2 cellular contexts compared by ENCODE assay signal in genomic region chr9:137470785-137471184, GRCh38.
TF ChIP-seq lines count a peak whose summit lies in the region.

No MANE protein-coding gene starts in this region.

TF ChIP-seq in GM12891, 5 proteins besides CTCF, POLR2A, EP300 and RAD21:
- TF ChIP-seq SPI1 (IDR thresholded peaks at IDR 0.05; ENCODE audit: low read depth, low read length) (no peak), POLR2AphosphoS5 (IDR thresholded peaks at IDR 0.05; ENCODE audit: low read depth, low read length) (no peak), TAF1 (IDR thresholded peaks at IDR 0.05; ENCODE audit: low read depth, low read length) (no peak), PAX5 (IDR thresholded peaks at IDR 0.05; ENCODE audit: insufficient read depth, low read length, severe bottlenecking) (no peak), POU2F2 (IDR thresholded peaks at IDR 0.05; ENCODE audit: low read depth, low read length) (no peak)

TF ChIP-seq in K562, 482 proteins besides CTCF, POLR2A, EP300 and RAD21:
- TF ChIP-seq ZKSCAN1 (IDR thresholded peaks at IDR 0.05; ENCODE audit: low read depth, low read length) (no peak), ZBTB26 (CRISPR knock-in tag; IDR thresholded peaks at IDR 0.05) (no peak), TRIM28 (IDR thresholded peaks at IDR 0.05) (no peak), TSC22D4 (tag; IDR thresholded peaks at IDR 0.05) (no peak), ARID3B (CRISPR knock-in tag; IDR thresholded peaks at IDR 0.05; ENCODE audit: borderline replicate concordance) (no peak), THRAP3 (IDR thresholded peaks at IDR 0.05; ENCODE audit: borderline replicate concordance) (no peak), MTA3 (IDR thresholded peaks at IDR 0.05; ENCODE audit: borderline replicate concordance) (no peak), NCOA6 (IDR thresholded peaks at IDR 0.05) (no peak), ZSCAN32 (CRISPR knock-in tag; IDR thresholded peaks at IDR 0.05) (no peak), RBM17 (IDR thresholded peaks at IDR 0.05; ENCODE audit: borderline replicate concordance, low read depth, low read length) (no peak), ZBTB9 (CRISPR knock-in tag; IDR thresholded peaks at IDR 0.05) (no peak), CREM (IDR thresholded peaks at IDR 0.05; ENCODE audit: low read depth) (no peak), ZFP91 (CRISPR knock-in tag; IDR thresholded peaks at IDR 0.05) (no peak)
- TF ChIP-seq, protein P1, sequence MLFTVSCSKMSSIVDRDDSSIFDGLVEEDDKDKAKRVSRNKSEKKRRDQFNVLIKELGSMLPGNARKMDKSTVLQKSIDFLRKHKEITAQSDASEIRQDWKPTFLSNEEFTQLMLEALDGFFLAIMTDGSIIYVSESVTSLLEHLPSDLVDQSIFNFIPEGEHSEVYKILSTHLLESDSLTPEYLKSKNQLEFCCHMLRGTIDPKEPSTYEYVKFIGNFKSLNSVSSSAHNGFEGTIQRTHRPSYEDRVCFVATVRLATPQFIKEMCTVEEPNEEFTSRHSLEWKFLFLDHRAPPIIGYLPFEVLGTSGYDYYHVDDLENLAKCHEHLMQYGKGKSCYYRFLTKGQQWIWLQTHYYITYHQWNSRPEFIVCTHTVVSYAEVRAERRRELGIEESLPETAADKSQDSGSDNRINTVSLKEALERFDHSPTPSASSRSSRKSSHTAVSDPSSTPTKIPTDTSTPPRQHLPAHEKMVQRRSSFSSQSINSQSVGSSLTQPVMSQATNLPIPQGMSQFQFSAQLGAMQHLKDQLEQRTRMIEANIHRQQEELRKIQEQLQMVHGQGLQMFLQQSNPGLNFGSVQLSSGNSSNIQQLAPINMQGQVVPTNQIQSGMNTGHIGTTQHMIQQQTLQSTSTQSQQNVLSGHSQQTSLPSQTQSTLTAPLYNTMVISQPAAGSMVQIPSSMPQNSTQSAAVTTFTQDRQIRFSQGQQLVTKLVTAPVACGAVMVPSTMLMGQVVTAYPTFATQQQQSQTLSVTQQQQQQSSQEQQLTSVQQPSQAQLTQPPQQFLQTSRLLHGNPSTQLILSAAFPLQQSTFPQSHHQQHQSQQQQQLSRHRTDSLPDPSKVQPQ (CRISPR knock-in tag; IDR thresholded peaks at IDR 0.05; ENCODE audit: borderline replicate concordance) = no peak
- TF ChIP-seq, protein P2, sequence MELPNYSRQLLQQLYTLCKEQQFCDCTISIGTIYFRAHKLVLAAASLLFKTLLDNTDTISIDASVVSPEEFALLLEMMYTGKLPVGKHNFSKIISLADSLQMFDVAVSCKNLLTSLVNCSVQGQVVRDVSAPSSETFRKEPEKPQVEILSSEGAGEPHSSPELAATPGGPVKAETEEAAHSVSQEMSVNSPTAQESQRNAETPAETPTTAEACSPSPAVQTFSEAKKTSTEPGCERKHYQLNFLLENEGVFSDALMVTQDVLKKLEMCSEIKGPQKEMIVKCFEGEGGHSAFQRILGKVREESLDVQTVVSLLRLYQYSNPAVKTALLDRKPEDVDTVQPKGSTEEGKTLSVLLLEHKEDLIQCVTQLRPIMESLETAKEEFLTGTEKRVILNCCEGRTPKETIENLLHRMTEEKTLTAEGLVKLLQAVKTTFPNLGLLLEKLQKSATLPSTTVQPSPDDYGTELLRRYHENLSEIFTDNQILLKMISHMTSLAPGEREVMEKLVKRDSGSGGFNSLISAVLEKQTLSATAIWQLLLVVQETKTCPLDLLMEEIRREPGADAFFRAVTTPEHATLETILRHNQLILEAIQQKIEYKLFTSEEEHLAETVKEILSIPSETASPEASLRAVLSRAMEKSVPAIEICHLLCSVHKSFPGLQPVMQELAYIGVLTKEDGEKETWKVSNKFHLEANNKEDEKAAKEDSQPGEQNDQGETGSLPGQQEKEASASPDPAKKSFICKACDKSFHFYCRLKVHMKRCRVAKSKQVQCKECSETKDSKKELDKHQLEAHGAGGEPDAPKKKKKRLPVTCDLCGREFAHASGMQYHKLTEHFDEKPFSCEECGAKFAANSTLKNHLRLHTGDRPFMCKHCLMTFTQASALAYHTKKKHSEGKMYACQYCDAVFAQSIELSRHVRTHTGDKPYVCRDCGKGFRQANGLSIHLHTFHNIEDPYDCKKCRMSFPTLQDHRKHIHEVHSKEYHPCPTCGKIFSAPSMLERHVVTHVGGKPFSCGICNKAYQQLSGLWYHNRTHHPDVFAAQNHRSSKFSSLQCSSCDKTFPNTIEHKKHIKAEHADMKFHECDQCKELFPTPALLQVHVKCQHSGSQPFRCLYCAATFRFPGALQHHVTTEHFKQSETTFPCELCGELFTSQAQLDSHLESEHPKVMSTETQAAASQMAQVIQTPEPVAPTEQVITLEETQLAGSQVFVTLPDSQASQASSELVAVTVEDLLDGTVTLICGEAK (IDR thresholded peaks at IDR 0.05) = no peak
- TF ChIP-seq, protein P2 (CRISPR knock-in tag; IDR thresholded peaks at IDR 0.05) = no peak
- TF ChIP-seq, protein P3, sequence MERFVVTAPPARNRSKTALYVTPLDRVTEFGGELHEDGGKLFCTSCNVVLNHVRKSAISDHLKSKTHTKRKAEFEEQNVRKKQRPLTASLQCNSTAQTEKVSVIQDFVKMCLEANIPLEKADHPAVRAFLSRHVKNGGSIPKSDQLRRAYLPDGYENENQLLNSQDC (CRISPR knock-in tag; IDR thresholded peaks at IDR 0.05) = no peak
- TF ChIP-seq, protein P4, sequence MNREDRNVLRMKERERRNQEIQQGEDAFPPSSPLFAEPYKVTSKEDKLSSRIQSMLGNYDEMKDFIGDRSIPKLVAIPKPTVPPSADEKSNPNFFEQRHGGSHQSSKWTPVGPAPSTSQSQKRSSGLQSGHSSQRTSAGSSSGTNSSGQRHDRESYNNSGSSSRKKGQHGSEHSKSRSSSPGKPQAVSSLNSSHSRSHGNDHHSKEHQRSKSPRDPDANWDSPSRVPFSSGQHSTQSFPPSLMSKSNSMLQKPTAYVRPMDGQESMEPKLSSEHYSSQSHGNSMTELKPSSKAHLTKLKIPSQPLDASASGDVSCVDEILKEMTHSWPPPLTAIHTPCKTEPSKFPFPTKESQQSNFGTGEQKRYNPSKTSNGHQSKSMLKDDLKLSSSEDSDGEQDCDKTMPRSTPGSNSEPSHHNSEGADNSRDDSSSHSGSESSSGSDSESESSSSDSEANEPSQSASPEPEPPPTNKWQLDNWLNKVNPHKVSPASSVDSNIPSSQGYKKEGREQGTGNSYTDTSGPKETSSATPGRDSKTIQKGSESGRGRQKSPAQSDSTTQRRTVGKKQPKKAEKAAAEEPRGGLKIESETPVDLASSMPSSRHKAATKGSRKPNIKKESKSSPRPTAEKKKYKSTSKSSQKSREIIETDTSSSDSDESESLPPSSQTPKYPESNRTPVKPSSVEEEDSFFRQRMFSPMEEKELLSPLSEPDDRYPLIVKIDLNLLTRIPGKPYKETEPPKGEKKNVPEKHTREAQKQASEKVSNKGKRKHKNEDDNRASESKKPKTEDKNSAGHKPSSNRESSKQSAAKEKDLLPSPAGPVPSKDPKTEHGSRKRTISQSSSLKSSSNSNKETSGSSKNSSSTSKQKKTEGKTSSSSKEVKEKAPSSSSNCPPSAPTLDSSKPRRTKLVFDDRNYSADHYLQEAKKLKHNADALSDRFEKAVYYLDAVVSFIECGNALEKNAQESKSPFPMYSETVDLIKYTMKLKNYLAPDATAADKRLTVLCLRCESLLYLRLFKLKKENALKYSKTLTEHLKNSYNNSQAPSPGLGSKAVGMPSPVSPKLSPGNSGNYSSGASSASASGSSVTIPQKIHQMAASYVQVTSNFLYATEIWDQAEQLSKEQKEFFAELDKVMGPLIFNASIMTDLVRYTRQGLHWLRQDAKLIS (CRISPR knock-in tag; IDR thresholded peaks at IDR 0.05) = no peak
- TF ChIP-seq, protein P5, sequence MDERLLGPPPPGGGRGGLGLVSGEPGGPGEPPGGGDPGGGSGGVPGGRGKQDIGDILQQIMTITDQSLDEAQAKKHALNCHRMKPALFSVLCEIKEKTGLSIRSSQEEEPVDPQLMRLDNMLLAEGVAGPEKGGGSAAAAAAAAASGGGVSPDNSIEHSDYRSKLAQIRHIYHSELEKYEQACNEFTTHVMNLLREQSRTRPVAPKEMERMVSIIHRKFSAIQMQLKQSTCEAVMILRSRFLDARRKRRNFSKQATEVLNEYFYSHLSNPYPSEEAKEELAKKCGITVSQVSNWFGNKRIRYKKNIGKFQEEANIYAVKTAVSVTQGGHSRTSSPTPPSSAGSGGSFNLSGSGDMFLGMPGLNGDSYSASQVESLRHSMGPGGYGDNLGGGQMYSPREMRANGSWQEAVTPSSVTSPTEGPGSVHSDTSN (CRISPR knock-in tag; IDR thresholded peaks at IDR 0.05; ENCODE audit: low read depth) = no peak
- TF ChIP-seq, protein P5 (tag; conservative IDR thresholded peaks at IDR 0.05; ENCODE audit: low read depth) = no peak
- TF ChIP-seq, protein P6, sequence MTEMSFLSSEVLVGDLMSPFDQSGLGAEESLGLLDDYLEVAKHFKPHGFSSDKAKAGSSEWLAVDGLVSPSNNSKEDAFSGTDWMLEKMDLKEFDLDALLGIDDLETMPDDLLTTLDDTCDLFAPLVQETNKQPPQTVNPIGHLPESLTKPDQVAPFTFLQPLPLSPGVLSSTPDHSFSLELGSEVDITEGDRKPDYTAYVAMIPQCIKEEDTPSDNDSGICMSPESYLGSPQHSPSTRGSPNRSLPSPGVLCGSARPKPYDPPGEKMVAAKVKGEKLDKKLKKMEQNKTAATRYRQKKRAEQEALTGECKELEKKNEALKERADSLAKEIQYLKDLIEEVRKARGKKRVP (CRISPR knock-in tag; IDR thresholded peaks at IDR 0.05) = no peak
